Comparison of ENCODE assay signal across 12 cellular contexts in genomic region chr12:75917083-75917482, GRCh38.
DNase-seq lines count a peak whose midpoint lies in the region; ATAC-seq and TF ChIP-seq lines count a peak whose summit lies in the region.
"Had no signal": no experiment of that assay in that cellular context is flagged by ENCODE, and none has a peak within 500 bp of the region (broad histone marks: within the 10 kb centered on the region; RNA-seq: fewer than 3 reads in every experiment).

No MANE protein-coding gene starts in this region.

- POLR2A ChIA-PET in A673 (lab: Charles Lee; ENCODE audit: low non-redundant PET): no interaction called here

- no peaks in the 10 kb centered on the region for H3K27me3 Mint-ChIP-seq in activated naive CD8-positive, alpha-beta T cell

- DNase-seq in activated naive CD4-positive, alpha-beta T cell treated with anti-CD3 and anti-CD28 coated beads, Interleukin-2, amount 50 U/mL, for 72 hours (ENCODE audit: low spot score in 2 of 2): no peak
- DNase-seq in NCI-H69 (lab: John Stamatoyannopoulos, UW) (no peak), A673 (ENCODE audit: low spot score) (no peak)
- DNase-seq: activated T-cell treated with anti-CD3 and anti-CD28 coated beads, Interleukin-2, amount 50 U/mL, for 48 hours; right cardiac atrium; uterus had no signal

- no peak for TF ChIP-seq CTCF in A673 (conservative IDR thresholded peaks at IDR 0.05; ENCODE audit: low read depth, low read length)

- peak overlapping the region; percentile 8 for H3K4me3 Mint-ChIP-seq in activated naive CD8-positive, alpha-beta T cell

- H3K27ac Mint-ChIP-seq in activated naive CD8-positive, alpha-beta T cell: peak overlapping the region; percentile 77
- no peak overlapping the region for H3K27ac Mint-ChIP-seq in activated naive CD4-positive, alpha-beta T cell treated with anti-CD3 and anti-CD28 coated beads, Interleukin-2, amount 50 U/mL, for 72 hours

- intact Hi-C loops in A673 (cut with micrococcal nuclease; ENCODE audit: unreplicated experiment): no loop called here

- no peak overlapping the region for H3K4me3 ChIP-seq in A673 (ENCODE audit: low read depth, low read length, poor library complexity, severe bottlenecking)
- H3K4me3 ChIP-seq: HAP-1, uterus had no signal

- H3K36me3 ChIP-seq in A673 (ENCODE audit: insufficient read depth, low read length, poor library complexity, severe bottlenecking): no peaks in the 10 kb centered on the region
- H3K36me3 ChIP-seq: HAP-1, uterus had no signal

- no peaks in the 10 kb centered on the region for H3K4me1 ChIP-seq in A673 (ENCODE audit: insufficient read depth, low read length, poor library complexity, severe bottlenecking)
- H3K4me1 ChIP-seq: uterus had no signal

- CTCF ChIA-PET in A673 (lab: Charles Lee): no interaction called here

- H3K9me3 ChIP-seq in A673 (ENCODE audit: low read depth, low read length, poor library complexity, severe bottlenecking): no peaks in the 10 kb centered on the region
- H3K9me3 ChIP-seq: HAP-1, uterus had no signal

- H3K4me1 Mint-ChIP-seq in activated naive CD8-positive, alpha-beta T cell (ENCODE audit: low read depth): peaks cover 35% of the 10 kb centered on the region

- H3K9me3 Mint-ChIP-seq in activated naive CD8-positive, alpha-beta T cell (ENCODE audit: low read depth): no peaks in the 10 kb centered on the region
- no peaks in the 10 kb centered on the region for H3K9me3 Mint-ChIP-seq in activated naive CD4-positive, alpha-beta T cell treated with anti-CD3 and anti-CD28 coated beads, Interleukin-2, amount 50 U/mL, for 72 hours

- H3K27ac ChIP-seq in A673 (ENCODE audit: low read depth, low read length, poor library complexity, severe bottlenecking): no peak overlapping the region
- H3K27ac ChIP-seq: uterus had no signal

- ATAC-seq in GM18517 (IDR thresholded peaks at IDR 0.05; ENCODE audit: unreplicated experiment): peak; percentile 80
- ATAC-seq in GM21515 (IDR thresholded peaks at IDR 0.05; ENCODE audit: unreplicated experiment): peak; percentile 53
- peak; percentile 81 for ATAC-seq in HG03469 (IDR thresholded peaks at IDR 0.05; ENCODE audit: unreplicated experiment)
- ATAC-seq in activated naive CD4-positive, alpha-beta T cell treated with anti-CD3 and anti-CD28 coated beads, Interleukin-2, amount 50 U/mL, for 72 hours: no peak
- ATAC-seq in GM19455 (IDR thresholded peaks at IDR 0.05; ENCODE audit: unreplicated experiment): no peak
- ATAC-seq: right cardiac atrium had no signal

- no peaks in the 10 kb centered on the region for H3K36me3 Mint-ChIP-seq in activated naive CD8-positive, alpha-beta T cell
- H3K36me3 Mint-ChIP-seq in activated naive CD4-positive, alpha-beta T cell treated with anti-CD3 and anti-CD28 coated beads, Interleukin-2, amount 50 U/mL, for 72 hours: no peaks in the 10 kb centered on the region

- no peaks in the 10 kb centered on the region for H3K27me3 ChIP-seq in A673 (replicated peaks; ENCODE audit: insufficient read depth, low read depth, low read length, poor library complexity)
- H3K27me3 ChIP-seq: uterus had no signal

- no TSS peak for BruUV-seq in A673 (replicated peaks; lab: Mats Ljungman, UMichigan)

Comparison
In these comparisons a context has a peak if more than half of its experiments do, and no peak if none do; other contexts are left out.
1. ATAC-seq: peak in GM18517 (single experiment), GM21515 (single experiment) and HG03469 (single experiment); none in activated naive CD4-positive, alpha-beta T cell treated with anti-CD3 and anti-CD28 coated beads, Interleukin-2, amount 50 U/mL, for 72 hours (0 of 2) and GM19455 (single experiment).